Comparison of ENCODE assay signal across 34 cellular contexts in the genomic region with DNA sequence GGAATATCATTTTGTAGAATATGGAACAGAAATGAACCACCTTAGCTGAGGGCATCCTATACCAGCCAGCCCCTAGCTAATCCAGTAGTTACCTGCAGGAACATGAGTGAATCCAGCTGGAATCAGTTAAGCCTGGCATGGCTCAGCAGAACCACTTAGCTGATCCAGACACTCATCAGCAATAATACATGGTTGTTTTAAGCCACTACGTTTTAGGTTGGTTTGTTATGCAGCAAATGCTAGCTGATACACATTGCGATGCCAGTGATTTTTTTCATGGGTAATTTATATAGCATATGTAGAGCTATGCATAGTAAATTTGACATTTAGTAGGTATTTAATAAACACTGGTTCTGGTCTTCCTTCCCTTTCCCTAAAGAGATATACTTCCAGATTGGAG.
DNase-seq lines count a peak whose midpoint lies in the region; ATAC-seq, FAIRE-seq and TF ChIP-seq lines count a peak whose summit lies in the region.
"Had no signal": no experiment of that assay in that cellular context is flagged by ENCODE, and none has a peak within 500 bp of the region (broad histone marks: within the 10 kb centered on the region; RNA-seq: fewer than 3 reads in every experiment).

No MANE protein-coding gene starts in this region.

- H3K9me3 ChIP-seq in left ventricle myocardium inferior (replicated peaks) (peaks cover 8% of the 10 kb centered on the region), HepG2 (ENCODE audit: low read length) (peaks cover 6% of the 10 kb centered on the region; the same call in 1 of the 2 replicates), right lobe of liver (no peaks in the 10 kb centered on the region), A549 (peaks cover 6% of the 10 kb centered on the region; the same call in 2 of the 3 replicates)
- H3K9me3 ChIP-seq: BE2C had no signal

- TF ChIP-seq RAD21 in HepG2 (CRISPR knock-in tag; IDR thresholded peaks at IDR 0.05) (no peak), A549 (conservative IDR thresholded peaks at IDR 0.05 in 1 of 2, IDR thresholded peaks at IDR 0.05 in 1 of 2) (no peak)

- in situ Hi-C loops in HepG2 (cut with HindIII; ENCODE audit: extremely low pct_ligation_motif_present, low pct_unique_long_range_greater_than_20kb) = no loop called here

- no peak for TF ChIP-seq POLR2A in HepG2 (IDR thresholded peaks at IDR 0.05; ENCODE audit: insufficient read depth in 1 of 2, low read depth in 2 of 2, low read length in 2 of 2)
- no peak for TF ChIP-seq POLR2A in right lobe of liver (IDR thresholded peaks at IDR 0.05)
- TF ChIP-seq POLR2A in A549 (IDR thresholded peaks at IDR 0.05; ENCODE audit: low read length) = no peak

- no peak for ATAC-seq in left ventricle myocardium superior
- no peak for ATAC-seq in HepG2
- no peak for ATAC-seq in right lobe of liver
- no peak for ATAC-seq in A549
- ATAC-seq: CD8-positive, alpha-beta T cell had no signal

- TF ChIP-seq CTCF in left ventricle myocardium inferior (IDR thresholded peaks at IDR 0.05; ENCODE audit: borderline replicate concordance) (no peak), HepG2 (CRISPR knock-in tag; IDR thresholded peaks at IDR 0.05) (no peak), right lobe of liver (IDR thresholded peaks at IDR 0.05) (no peak), A549 (IDR thresholded peaks at IDR 0.05) (no peak), bronchial epithelial cell (IDR thresholded peaks at IDR 0.05; ENCODE audit: insufficient read depth, low read length, severe bottlenecking) (no peak)

- H2AFZ ChIP-seq in HepG2 (ENCODE audit: low read length) = no peak overlapping the region

- TF ChIP-seq EP300 in HepG2 (IDR thresholded peaks at IDR 0.05; ENCODE audit: low read depth in 2 of 2, low read length in 2 of 2) = no peak
- TF ChIP-seq EP300 in HepG2 (CRISPR knock-in tag; IDR thresholded peaks at IDR 0.05; ENCODE audit: borderline replicate concordance) = no peak
- TF ChIP-seq EP300 in A549 (IDR thresholded peaks at IDR 0.05) = no peak

- H3K27me3 ChIP-seq in left ventricle myocardium inferior (ENCODE audit: low read depth) = no peaks in the 10 kb centered on the region
- no peaks in the 10 kb centered on the region; a peak in 1 of 5 replicates for H3K27me3 ChIP-seq in HepG2 (ENCODE audit: control insufficient read depth in 1 of 2, insufficient read depth in 2 of 2, low read length in 2 of 2)
- no peaks in the 10 kb centered on the region for H3K27me3 ChIP-seq in right lobe of liver
- no peaks in the 10 kb centered on the region for H3K27me3 ChIP-seq in bronchial epithelial cell (ENCODE audit: control insufficient read depth, insufficient read depth, low read length)
- H3K27me3 ChIP-seq: BE2C; BLaER1; BLaER1 treated with 17β-estradiol and CSF1 and Interleukin-3, amounts not matched to agents 10 nM and 100 nM had no signal

- CTCF ChIA-PET in HepG2 (lab: Yijun Ruan, JAX; ENCODE audit: low intra/inter-chr PET ratio, low total read pairs) (no interaction called here), A549 (lab: Yijun Ruan, JAX) (interaction anchor here (0.6 to 1.2 kb wide), 2 partner anchors 61 to 201 kb away, joined by 3 to 5 read pairs; partner anchors contain the start of gene JAG1)

- H3K27ac ChIP-seq in left ventricle myocardium inferior (replicated peaks) = peak overlapping the region; percentile 78
- no peak overlapping the region for H3K27ac ChIP-seq in HepG2 (ENCODE audit: extremely low read length, insufficient read depth, low read length)
- no peak overlapping the region for H3K27ac ChIP-seq in right lobe of liver
- H3K27ac ChIP-seq in A549 = no peak overlapping the region
- H3K27ac ChIP-seq: 22Rv1; BLaER1; BLaER1 treated with 17β-estradiol and CSF1 and Interleukin-3, amounts not matched to agents 10 nM and 100 nM; C4-2B had no signal

- no peaks in the 10 kb centered on the region for H3K36me3 ChIP-seq in left ventricle myocardium inferior
- H3K36me3 ChIP-seq in HepG2 (replicated peaks in 1 of 2; ENCODE audit: control insufficient read depth in 1 of 2, insufficient read depth in 2 of 2, low read length in 2 of 2) = no peaks in the 10 kb centered on the region
- H3K36me3 ChIP-seq in right lobe of liver = no peaks in the 10 kb centered on the region
- no peaks in the 10 kb centered on the region for H3K36me3 ChIP-seq in bronchial epithelial cell (ENCODE audit: control insufficient read depth, insufficient read depth, low read length)
- H3K36me3 ChIP-seq: BE2C; BLaER1; BLaER1 treated with 17β-estradiol and CSF1 and Interleukin-3, amounts not matched to agents 10 nM and 100 nM had no signal

- no peak overlapping the region for H3K4me3 ChIP-seq in left ventricle myocardium inferior
- no peak overlapping the region for H3K4me3 ChIP-seq in HepG2 (replicated peaks in 1 of 3; ENCODE audit: insufficient read depth in 1 of 3, low read depth in 2 of 3, low read length in 3 of 3)
- no peak overlapping the region for H3K4me3 ChIP-seq in right lobe of liver
- H3K4me3 ChIP-seq in A549 = no peak overlapping the region
- H3K4me3 ChIP-seq in bronchial epithelial cell (ENCODE audit: low read depth, low read length) = no peak overlapping the region
- H3K4me3 ChIP-seq: BLaER1; BLaER1 treated with 17β-estradiol and CSF1 and Interleukin-3, amounts not matched to agents 10 nM and 100 nM had no signal

- H3K9ac ChIP-seq in HepG2 (ENCODE audit: insufficient read depth, low read depth, low read length) = no peak overlapping the region
- H3K9ac ChIP-seq: BLaER1; BLaER1 treated with 17β-estradiol and CSF1 and Interleukin-3, amounts not matched to agents 10 nM and 100 nM had no signal

- DNase-seq in left ventricle myocardium inferior (no peak), left ventricle myocardium superior (no peak), HepG2 (ENCODE audit: low spot score) (no peak), right lobe of liver (no peak), A549 (ENCODE audit: low read depth in 1 of 2, low spot score in 1 of 2) (no peak), bronchial epithelial cell (ENCODE audit: low read depth) (no peak), HuH-7 (ENCODE audit: low spot score) (no peak)
- DNase-seq in activated CD4-positive, alpha-beta T cell treated with anti-CD3 and anti-CD28 coated beads, Interleukin-2, amount 50 U/mL, for 4 hours = no peak
- DNase-seq: 8988T; ACHN; AML-193; BE2C; C1 segment of cervical spinal cord; Caco-2; Calu3; CD4-positive, alpha-beta memory T cell; CD4-positive, alpha-beta T cell; CD4-positive, CD25-positive, alpha-beta regulatory T cell; CD8-positive, alpha-beta memory T cell; CD8-positive, alpha-beta T cell; COR-L47; DMS 273 treated with DMSO at 0.1 percent for 48 hours; DMS153; DMS53; DMS79; DMS79 treated with DMSO at 0.1 percent for 48 hours; DND-41; EL had no signal

- H3K79me2 ChIP-seq in HepG2 (ENCODE audit: insufficient read depth, low read length) = no peaks in the 10 kb centered on the region

- H3K4me2 ChIP-seq in HepG2 (ENCODE audit: low read depth, low read length) = no peak overlapping the region
- H3K4me2 ChIP-seq in A549 = no peak overlapping the region
- H3K4me2 ChIP-seq: BLaER1; BLaER1 treated with 17β-estradiol and CSF1 and Interleukin-3, amounts not matched to agents 10 nM and 100 nM had no signal

- POLR2A ChIA-PET in HepG2 (lab: Yijun Ruan, JAX) = no interaction called here
- POLR2A ChIA-PET in A549 (lab: Yijun Ruan, JAX) = no interaction called here

- 49% methylated on average over 2 of the region's 2 CpGs for WGBS in HepG2 (ENCODE audit: low lambda C conversion rate)
- 95% methylated on average over 2 of the region's 2 CpGs for WGBS in right lobe of liver (ENCODE audit: insufficient coverage, low coverage, low lambda C conversion rate, missing lambda C conversion rate)
- 80% methylated on average over 2 of the region's 2 CpGs for WGBS in A549 (ENCODE audit: missing lambda C conversion rate)

- no TSS peak for BruUV-seq in HepG2 (replicated peaks; lab: Mats Ljungman, UMichigan)

- intact Hi-C loops in left ventricle myocardium inferior (cut with micrococcal nuclease) = no loop called here
- intact Hi-C loops in left ventricle myocardium superior (cut with micrococcal nuclease) = no loop called here
- intact Hi-C loops in HepG2 (cut with micrococcal nuclease; ENCODE audit: unreplicated experiment) = no loop called here
- intact Hi-C loops in right lobe of liver (cut with DNase I) = no loop called here

- H4K20me1 ChIP-seq in HepG2 (ENCODE audit: insufficient read depth, low read length) = no peaks in the 10 kb centered on the region
- H4K20me1 ChIP-seq: BLaER1; BLaER1 treated with 17β-estradiol and CSF1 and Interleukin-3, amounts not matched to agents 10 nM and 100 nM had no signal

- FAIRE-seq in HepG2 (lab: Jason Lieb, UNC) = no peak
- FAIRE-seq in A549 (lab: Jason Lieb, UNC) = peak; percentile 36
- FAIRE-seq in bronchial epithelial cell (lab: Jason Lieb, UNC) = peak; percentile 90
- FAIRE-seq: A204.1, D721Med had no signal

- H3K4me1 ChIP-seq in left ventricle myocardium inferior (peaks cover 13% of the 10 kb centered on the region), HepG2 (ENCODE audit: insufficient read depth, low read length) (no peaks in the 10 kb centered on the region), right lobe of liver (peaks cover 0 to 10% (median 0%) of the 10 kb centered on the region in 4 donors), A549 (no peaks in the 10 kb centered on the region)
- H3K4me1 ChIP-seq: BE2C, BLaER1, Caco-2 had no signal

TF ChIP-seq in HepG2, 621 proteins besides CTCF, POLR2A, EP300 and RAD21 (continues in another document):
- TF ChIP-seq HBP1 (CRISPR knock-in tag; IDR thresholded peaks at IDR 0.05; ENCODE audit: low read depth) = no peak

TF ChIP-seq in A549, 52 proteins besides CTCF, POLR2A, EP300 and RAD21:
- TF ChIP-seq ZC3H11A (IDR thresholded peaks at IDR 0.05) = no peak
- TF ChIP-seq MAFK (IDR thresholded peaks at IDR 0.05; ENCODE audit: partially characterized antibody) = no peak
- TF ChIP-seq RNF2 (IDR thresholded peaks at IDR 0.05; ENCODE audit: borderline replicate concordance, low read depth) = no peak
- no peak for TF ChIP-seq CHD2 (IDR thresholded peaks at IDR 0.05; ENCODE audit: low read length, partially characterized antibody)
